Comparison of ENCODE assay signal across 28 cellular contexts in genomic region chr19:28019371-28019770, GRCh38.
"Had no signal": no experiment of that assay in that cellular context is flagged by ENCODE, and none has a peak within 500 bp of the region (broad histone marks: within the 10 kb centered on the region; RNA-seq: fewer than 3 reads in every experiment).

No MANE protein-coding gene starts in this region.

- H3K27me3 ChIP-seq: adrenal gland, MG63 had no signal

- H3K27ac ChIP-seq: adrenal gland, SJCRH30, SK-N-MC had no signal

- H3K9me3 ChIP-seq: adrenal gland, MG63, SJCRH30 had no signal

- FAIRE-seq: astrocyte, TTC549 had no signal

- H3K4me3 ChIP-seq: adrenal gland, MG63, SJCRH30, SK-N-MC had no signal

- DNase-seq: activated CD4-positive, alpha-beta memory T cell treated with anti-CD3 and anti-CD28 coated beads for 36 hours; activated CD4-positive, alpha-beta T cell treated with anti-CD3 and anti-CD28 coated beads for 36 hours; activated CD4-positive, alpha-beta T cell treated with anti-CD3 and anti-CD28 coated beads, Interleukin-2, amount 10 ng/mL, durations not matched to agents 7 days and 5 days; activated CD8-positive, alpha-beta memory T cell treated with anti-CD3 and anti-CD28 coated beads, Interleukin-2, amount 50 U/mL, for 4 hours; activated gamma-delta T cell treated with Interleukin-2 at 50 U/mL for 16 hours; activated naive CD4-positive, alpha-beta T cell treated with anti-CD3 and anti-CD28 coated beads for 36 hours; activated T-cell treated with anti-CD3 and anti-CD28 coated beads for 4 hours; activated T-cell treated with anti-CD3 and anti-CD28 coated beads, Interleukin-2, amount 50 U/mL, for 4 hours; adrenal gland; central memory CD4-positive, alpha-beta T cell; Kasumi-1; KBM-7; MG63; NCI-H1048; NCI-H1105 treated with DMSO at 0.1 percent for 48 hours; NCI-H1436; NCI-H1694; NCI-H1930; NCI-H2081 treated with DMSO at 0.1 percent for 48 hours; NCI-H446; NCI-H510A treated with DMSO at 0.1 percent for 48 hours; NCI-H526 treated with DMSO at 0.1 percent for 48 hours; NCI-H774; SHP77; SJCRH30 had no signal

- H3K4me1 ChIP-seq: adrenal gland, SJCRH30 had no signal

- H3K36me3 ChIP-seq: adrenal gland, MG63, SJCRH30 had no signal
